1 cellular context compared by ENCODE assay signal in the genomic region with DNA sequence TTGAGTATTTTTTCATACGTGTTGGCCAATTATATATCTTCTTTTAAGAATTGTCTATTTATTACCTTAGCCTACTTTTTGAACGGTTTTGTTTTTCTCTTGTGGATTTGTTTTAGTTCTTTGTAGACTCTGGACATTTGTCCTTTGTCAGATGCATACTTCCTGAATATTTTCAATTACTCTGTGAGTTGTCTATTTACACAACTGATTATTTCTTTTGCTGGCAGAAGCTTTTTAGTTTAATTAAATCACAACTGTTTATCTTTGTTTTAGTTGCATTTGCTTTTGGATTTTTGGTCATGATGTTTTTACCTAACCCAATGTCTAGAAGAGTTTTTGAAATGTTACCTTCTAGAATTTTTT.
TF ChIP-seq lines count a peak whose summit lies in the region.

No MANE protein-coding gene starts in this region.

TF ChIP-seq in HepG2, 621 proteins besides CTCF, POLR2A, EP300 and RAD21:
- TF ChIP-seq ELF3 (CRISPR knock-in tag; IDR thresholded peaks at IDR 0.05) (peak; percentile 36; the same call in 1 of the 2 replicates), MIXL1 (CRISPR knock-in tag; IDR thresholded peaks at IDR 0.05) (0 out of 2 replicates have a peak, but pooled peaks have one; percentile 26), MED1 (CRISPR knock-in tag; IDR thresholded peaks at IDR 0.05) (0 out of 2 replicates have a peak, but pooled peaks have one; percentile 23), SOX13 (IDR thresholded peaks at IDR 0.05) (no peak), SOX13 (CRISPR knock-in tag; conservative IDR thresholded peaks at IDR 0.05 in 1 of 2, IDR thresholded peaks at IDR 0.05 in 1 of 2) (peak in 1 of 2 experiments; percentile 37; a peak in 1 of 4 replicates), AGO1 (IDR thresholded peaks at IDR 0.05; ENCODE audit: low read depth, low read length, poor library complexity, severe bottlenecking) (no peak), PHB2 (IDR thresholded peaks at IDR 0.05; ENCODE audit: partially characterized antibody) (no peak), NFIC (IDR thresholded peaks at IDR 0.05; ENCODE audit: low read length) (peak; percentile 61; the same call in 1 of the 2 replicates), SOX5 (CRISPR knock-in tag; IDR thresholded peaks at IDR 0.05; ENCODE audit: borderline replicate concordance) (peak; percentile 43; the same call in 1 of the 2 replicates), BRCA1 (CRISPR knock-in tag; IDR thresholded peaks at IDR 0.05) (no peak), FOXP1 (IDR thresholded peaks at IDR 0.05) (no peak), FOXP1 (CRISPR knock-in tag; IDR thresholded peaks at IDR 0.05) (peak; percentile 52; the same call in 1 of the 2 replicates), ETV6 (CRISPR knock-in tag; conservative IDR thresholded peaks at IDR 0.05) (no peak), GATAD2A (CRISPR knock-in tag; IDR thresholded peaks at IDR 0.05) (0 out of 2 replicates have a peak, but pooled peaks have one; percentile 16)
- TF ChIP-seq, protein P1, sequence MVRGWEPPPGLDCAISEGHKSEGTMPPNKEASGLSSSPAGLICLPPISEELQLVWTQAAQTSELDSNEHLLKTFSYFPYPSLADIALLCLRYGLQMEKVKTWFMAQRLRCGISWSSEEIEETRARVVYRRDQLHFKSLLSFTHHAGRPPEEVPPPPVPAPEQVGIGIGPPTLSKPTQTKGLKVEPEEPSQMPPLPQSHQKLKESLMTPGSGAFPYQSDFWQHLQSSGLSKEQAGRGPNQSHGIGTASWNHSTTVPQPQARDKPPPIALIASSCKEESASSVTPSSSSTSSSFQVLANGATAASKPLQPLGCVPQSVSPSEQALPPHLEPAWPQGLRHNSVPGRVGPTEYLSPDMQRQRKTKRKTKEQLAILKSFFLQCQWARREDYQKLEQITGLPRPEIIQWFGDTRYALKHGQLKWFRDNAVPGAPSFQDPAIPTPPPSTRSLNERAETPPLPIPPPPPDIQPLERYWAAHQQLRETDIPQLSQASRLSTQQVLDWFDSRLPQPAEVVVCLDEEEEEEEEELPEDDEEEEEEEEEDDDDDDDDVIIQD (CRISPR knock-in tag; IDR thresholded peaks at IDR 0.05; ENCODE audit: low read depth), result peak; percentile 29; the same call in 1 of the 2 replicates
- TF ChIP-seq, protein P2, sequence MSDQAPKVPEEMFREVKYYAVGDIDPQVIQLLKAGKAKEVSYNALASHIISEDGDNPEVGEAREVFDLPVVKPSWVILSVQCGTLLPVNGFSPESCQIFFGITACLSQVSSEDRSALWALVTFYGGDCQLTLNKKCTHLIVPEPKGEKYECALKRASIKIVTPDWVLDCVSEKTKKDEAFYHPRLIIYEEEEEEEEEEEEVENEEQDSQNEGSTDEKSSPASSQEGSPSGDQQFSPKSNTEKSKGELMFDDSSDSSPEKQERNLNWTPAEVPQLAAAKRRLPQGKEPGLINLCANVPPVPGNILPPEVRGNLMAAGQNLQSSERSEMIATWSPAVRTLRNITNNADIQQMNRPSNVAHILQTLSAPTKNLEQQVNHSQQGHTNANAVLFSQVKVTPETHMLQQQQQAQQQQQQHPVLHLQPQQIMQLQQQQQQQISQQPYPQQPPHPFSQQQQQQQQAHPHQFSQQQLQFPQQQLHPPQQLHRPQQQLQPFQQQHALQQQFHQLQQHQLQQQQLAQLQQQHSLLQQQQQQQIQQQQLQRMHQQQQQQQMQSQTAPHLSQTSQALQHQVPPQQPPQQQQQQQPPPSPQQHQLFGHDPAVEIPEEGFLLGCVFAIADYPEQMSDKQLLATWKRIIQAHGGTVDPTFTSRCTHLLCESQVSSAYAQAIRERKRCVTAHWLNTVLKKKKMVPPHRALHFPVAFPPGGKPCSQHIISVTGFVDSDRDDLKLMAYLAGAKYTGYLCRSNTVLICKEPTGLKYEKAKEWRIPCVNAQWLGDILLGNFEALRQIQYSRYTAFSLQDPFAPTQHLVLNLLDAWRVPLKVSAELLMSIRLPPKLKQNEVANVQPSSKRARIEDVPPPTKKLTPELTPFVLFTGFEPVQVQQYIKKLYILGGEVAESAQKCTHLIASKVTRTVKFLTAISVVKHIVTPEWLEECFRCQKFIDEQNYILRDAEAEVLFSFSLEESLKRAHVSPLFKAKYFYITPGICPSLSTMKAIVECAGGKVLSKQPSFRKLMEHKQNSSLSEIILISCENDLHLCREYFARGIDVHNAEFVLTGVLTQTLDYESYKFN (CRISPR knock-in tag; conservative IDR thresholded peaks at IDR 0.05), result peak; percentile 43; the same call in 1 of the 2 replicates
- TF ChIP-seq, protein P3, sequence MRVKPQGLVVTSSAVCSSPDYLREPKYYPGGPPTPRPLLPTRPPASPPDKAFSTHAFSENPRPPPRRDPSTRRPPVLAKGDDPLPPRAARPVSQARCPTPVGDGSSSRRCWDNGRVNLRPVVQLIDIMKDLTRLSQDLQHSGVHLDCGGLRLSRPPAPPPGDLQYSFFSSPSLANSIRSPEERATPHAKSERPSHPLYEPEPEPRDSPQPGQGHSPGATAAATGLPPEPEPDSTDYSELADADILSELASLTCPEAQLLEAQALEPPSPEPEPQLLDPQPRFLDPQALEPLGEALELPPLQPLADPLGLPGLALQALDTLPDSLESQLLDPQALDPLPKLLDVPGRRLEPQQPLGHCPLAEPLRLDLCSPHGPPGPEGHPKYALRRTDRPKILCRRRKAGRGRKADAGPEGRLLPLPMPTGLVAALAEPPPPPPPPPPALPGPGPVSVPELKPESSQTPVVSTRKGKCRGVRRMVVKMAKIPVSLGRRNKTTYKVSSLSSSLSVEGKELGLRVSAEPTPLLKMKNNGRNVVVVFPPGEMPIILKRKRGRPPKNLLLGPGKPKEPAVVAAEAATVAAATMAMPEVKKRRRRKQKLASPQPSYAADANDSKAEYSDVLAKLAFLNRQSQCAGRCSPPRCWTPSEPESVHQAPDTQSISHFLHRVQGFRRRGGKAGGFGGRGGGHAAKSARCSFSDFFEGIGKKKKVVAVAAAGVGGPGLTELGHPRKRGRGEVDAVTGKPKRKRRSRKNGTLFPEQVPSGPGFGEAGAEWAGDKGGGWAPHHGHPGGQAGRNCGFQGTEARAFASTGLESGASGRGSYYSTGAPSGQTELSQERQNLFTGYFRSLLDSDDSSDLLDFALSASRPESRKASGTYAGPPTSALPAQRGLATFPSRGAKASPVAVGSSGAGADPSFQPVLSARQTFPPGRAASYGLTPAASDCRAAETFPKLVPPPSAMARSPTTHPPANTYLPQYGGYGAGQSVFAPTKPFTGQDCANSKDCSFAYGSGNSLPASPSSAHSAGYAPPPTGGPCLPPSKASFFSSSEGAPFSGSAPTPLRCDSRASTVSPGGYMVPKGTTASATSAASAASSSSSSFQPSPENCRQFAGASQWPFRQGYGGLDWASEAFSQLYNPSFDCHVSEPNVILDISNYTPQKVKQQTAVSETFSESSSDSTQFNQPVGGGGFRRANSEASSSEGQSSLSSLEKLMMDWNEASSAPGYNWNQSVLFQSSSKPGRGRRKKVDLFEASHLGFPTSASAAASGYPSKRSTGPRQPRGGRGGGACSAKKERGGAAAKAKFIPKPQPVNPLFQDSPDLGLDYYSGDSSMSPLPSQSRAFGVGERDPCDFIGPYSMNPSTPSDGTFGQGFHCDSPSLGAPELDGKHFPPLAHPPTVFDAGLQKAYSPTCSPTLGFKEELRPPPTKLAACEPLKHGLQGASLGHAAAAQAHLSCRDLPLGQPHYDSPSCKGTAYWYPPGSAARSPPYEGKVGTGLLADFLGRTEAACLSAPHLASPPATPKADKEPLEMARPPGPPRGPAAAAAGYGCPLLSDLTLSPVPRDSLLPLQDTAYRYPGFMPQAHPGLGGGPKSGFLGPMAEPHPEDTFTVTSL (CRISPR knock-in tag; IDR thresholded peaks at IDR 0.05; ENCODE audit: borderline replicate concordance), result peak; percentile 54; the same call in 1 of the 2 replicates
